ENCODE assay signal across 8 cellular contexts in the genomic region with DNA sequence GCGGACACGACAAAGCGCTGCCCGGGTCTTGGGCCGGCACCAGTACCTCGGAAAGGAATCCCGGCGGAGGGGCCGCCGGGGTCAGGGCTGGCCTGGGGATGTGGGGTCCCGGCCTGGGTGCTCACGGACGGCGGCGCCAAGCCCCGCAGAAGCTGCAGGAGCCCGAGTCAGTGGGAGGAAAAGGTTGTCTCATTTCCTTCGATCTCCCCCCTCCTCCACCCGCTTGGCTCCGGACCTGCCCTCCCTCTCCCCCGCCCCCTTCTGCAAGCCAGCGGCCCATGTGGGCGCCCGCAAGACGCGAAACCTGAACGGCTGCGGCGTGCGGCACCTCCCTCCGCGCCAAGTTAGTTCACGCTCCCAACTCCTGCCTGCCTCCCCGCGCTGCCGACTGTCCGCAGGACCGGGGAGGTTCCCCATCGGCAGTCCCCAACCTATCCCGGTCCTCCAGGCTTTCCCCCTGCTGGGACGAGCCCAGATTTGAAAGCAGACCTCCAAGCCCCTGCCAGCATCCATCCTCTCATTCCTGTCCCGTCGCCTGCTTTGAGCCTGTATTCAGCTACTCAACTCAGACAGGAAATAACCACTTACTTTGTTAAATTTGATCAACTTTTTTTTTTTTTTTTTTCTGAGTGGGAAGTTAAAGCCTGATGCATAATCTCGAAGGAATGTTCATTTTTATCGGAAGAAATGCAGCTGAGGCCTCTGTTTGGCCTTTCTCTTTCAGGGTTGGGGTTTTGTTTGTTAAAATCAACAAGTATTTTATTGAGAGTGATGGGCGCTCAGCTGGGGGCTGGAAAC. TPM values are rescaled to one million over a fixed set of nuclear protein-coding genes. Genes with fewer than 3 reads are reported as not detected.
A peak's percentile ranks its signal among the peaks of the same experiment; 100 is the strongest.
DNase-seq lines count a peak whose midpoint lies in the region; ATAC-seq and TF ChIP-seq lines count a peak whose summit lies in the region.

A gene with protein sequence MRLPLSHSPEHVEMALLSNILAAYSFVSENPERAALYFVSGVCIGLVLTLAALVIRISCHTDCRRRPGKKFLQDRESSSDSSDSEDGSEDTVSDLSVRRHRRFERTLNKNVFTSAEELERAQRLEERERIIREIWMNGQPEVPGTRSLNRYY (minus strand): TSS at position 172 of the 798 bp plus-strand sequence. CDS start 42,799 bp downstream, outside the sequence.

- no peak within 1 kb of the TSS for H3K27ac Mint-ChIP-seq in CD4-positive, alpha-beta T cell

- H3K4me1 Mint-ChIP-seq in CD4-positive, alpha-beta T cell (ENCODE audit: low read depth): peaks cover 19% of the 10 kb centered on the region

- no peaks in the 10 kb centered on the region for H3K9me3 Mint-ChIP-seq in CD4-positive, alpha-beta T cell

- no peak for TF ChIP-seq POLR2A in testis (IDR thresholded peaks at IDR 0.05)

- H3K36me3 ChIP-seq in PC-3 (ENCODE audit: low read depth, low read length) (no peaks in the 10 kb centered on the region), left lung (no peaks in the 10 kb centered on the region), testis (ENCODE audit: low read depth, missing control alignments) (no peaks in the 10 kb centered on the region)

- no peak for ATAC-seq in CD4-positive, alpha-beta T cell (ENCODE audit: poor library complexity)
- peak; percentile 33 for ATAC-seq in GM21381 (IDR thresholded peaks at IDR 0.05; ENCODE audit: unreplicated experiment)
- ATAC-seq in PC-3: peak; percentile 70
- peak; percentile 78 for ATAC-seq in left lung
- no peak for ATAC-seq in GM21529 (IDR thresholded peaks at IDR 0.05; ENCODE audit: unreplicated experiment)
- no peak for ATAC-seq in GM21447 (IDR thresholded peaks at IDR 0.05; ENCODE audit: unreplicated experiment)

- H3K79me2 ChIP-seq in PC-3 (ENCODE audit: low read length): peaks cover 45% of the 10 kb centered on the region

- no peak for TF ChIP-seq CTCF in CD4-positive, alpha-beta T cell (IDR thresholded peaks at IDR 0.05)
- TF ChIP-seq CTCF in PC-3 (conservative IDR thresholded peaks at IDR 0.05; ENCODE audit: low read depth, low read length) (no peak), left lung (IDR thresholded peaks at IDR 0.05) (no peak), testis (IDR thresholded peaks at IDR 0.05) (no peak)

- peak within 1 kb of the TSS; percentile 96 for H3K4me2 ChIP-seq in PC-3 (ENCODE audit: low read length)

- no peaks in the 10 kb centered on the region for H3K9me2 ChIP-seq in PC-3 (replicated peaks; ENCODE audit: low read length)

- CTCF ChIA-PET in CD4-positive, alpha-beta T cell (lab: Charles Lee): no interaction called here
- CTCF ChIA-PET in PC-3 (lab: Charles Lee): interaction anchor here (1.7 to 2.1 kb wide), 3 partner anchors 45 to 95 kb away, joined by 4 to 11 read pairs (median 9); no protein-coding TSS in a partner anchor

- POLR2A ChIA-PET in CD4-positive, alpha-beta T cell (lab: Charles Lee): no interaction called here
- POLR2A ChIA-PET in PC-3 (lab: Charles Lee; ENCODE audit: unreplicated experiment): interaction anchor here (0.6 to 1.6 kb wide), 3 partner anchors 42 to 645 kb away, joined by 3 to 8 read pairs (median 6); no protein-coding TSS in a partner anchor

- H3K27me3 Mint-ChIP-seq in CD4-positive, alpha-beta T cell: peaks cover 50% of the 10 kb centered on the region

- H3K4me3 ChIP-seq in PC-3 (ENCODE audit: low read length): peak within 1 kb of the TSS; percentile 86
- peak within 1 kb of the TSS; percentile 45 to 49 for H3K4me3 ChIP-seq in left lung
- H3K4me3 ChIP-seq in testis: peak within 1 kb of the TSS; percentile 47 to 73

- H4K20me1 ChIP-seq in PC-3 (ENCODE audit: low read length): no peaks in the 10 kb centered on the region

- H2AFZ ChIP-seq in PC-3 (ENCODE audit: low read length): peak within 1 kb of the TSS; percentile 90

- H3K27me3 ChIP-seq in CD4-positive, alpha-beta T cell (ENCODE audit: control insufficient read depth, insufficient read depth, low read length): peaks cover 51% of the 10 kb centered on the region
- no peaks in the 10 kb centered on the region for H3K27me3 ChIP-seq in PC-3 (ENCODE audit: low read length)
- peaks cover 0 to 44% of the 10 kb centered on the region in 2 donors for H3K27me3 ChIP-seq in left lung
- no peaks in the 10 kb centered on the region for H3K27me3 ChIP-seq in testis

- intact Hi-C loops in CD4-positive, alpha-beta T cell (cut with DNase I, micrococcal nuclease): no loop called here
- intact Hi-C loops in PC-3 (cut with micrococcal nuclease): loop anchor here (1.0 to 2.0 kb wide), 3 partner anchors 38 to 98 kb away; no protein-coding TSS in a partner anchor
- intact Hi-C loops in left lung (cut with DNase I): no loop called here
- intact Hi-C loops in testis (cut with DNase I; ENCODE audit: low total_unique reads): no loop called here

- H3K4me3 Mint-ChIP-seq in CD4-positive, alpha-beta T cell: peak within 1 kb of the TSS; percentile 92

- BruUV-seq in PC-3 (replicated peaks; lab: Mats Ljungman, UMichigan): TSS peak; percentile 58

- H3F3A ChIP-seq in PC-3 (ENCODE audit: low read length, unreplicated experiment): no peaks in the 10 kb centered on the region

- peak within 1 kb of the TSS; percentile 79 for H3K9ac ChIP-seq in PC-3 (ENCODE audit: low read length)

- H3K27ac ChIP-seq in CD4-positive, alpha-beta T cell (ENCODE audit: low read depth, low read length): no peak within 1 kb of the TSS
- H3K27ac ChIP-seq in PC-3 (ENCODE audit: low read length): peak within 1 kb of the TSS; percentile 48
- H3K27ac ChIP-seq in left lung: peak within 1 kb of the TSS; percentile 73 to 79
- peak within 1 kb of the TSS in 1 of 2 donors; percentile 56 for H3K27ac ChIP-seq in testis

- H3K9me3 ChIP-seq in CD4-positive, alpha-beta T cell (ENCODE audit: control insufficient read depth, low read length): no peaks in the 10 kb centered on the region
- H3K9me3 ChIP-seq in PC-3 (ENCODE audit: low read length) (no peaks in the 10 kb centered on the region), left lung (no peaks in the 10 kb centered on the region), testis (no peaks in the 10 kb centered on the region)

- H3K36me3 Mint-ChIP-seq in CD4-positive, alpha-beta T cell (ENCODE audit: low read depth): no peaks in the 10 kb centered on the region

- 1 to 4% methylated on average over 21 to 44 of the region's 46 CpGs for WGBS in testis, 2 donors

- no peak for DNase-seq in CD4-positive, alpha-beta T cell
- DNase-seq in PC-3 (peak; percentile 72), dedifferentiated amniotic fluid mesenchymal stem cell (ENCODE audit: extremely low spot score) (peak; percentile 59), left lung (peak; percentile 67 to 87), testis (peak; percentile 66)

- H3K4me1 ChIP-seq in PC-3 (ENCODE audit: insufficient read depth, low read length) (peaks cover 25% of the 10 kb centered on the region), left lung (peaks cover 7 to 19% of the 10 kb centered on the region in 2 donors), testis (peaks cover 11% of the 10 kb centered on the region)

RNA-seq across cellular contexts. Expression of the gene that starts here (rescaled TPM):
- total RNA-seq in CD4-positive, alpha-beta T cell: not detected
- total RNA-seq in PC-3 (2014; rRNA removed): 48.9 and 70.8 TPM in 2 replicates
- 10 to 100 TPM; 23.2 to 54.7 TPM for total RNA-seq in left lung
- 10 to 100 TPM; 10.3 to 13.8 TPM for total RNA-seq in testis
- polyA plus RNA-seq in testis (ENCODE audit: insufficient read depth, low read depth, low replicate concordance): 5.2 TPM

Comparison
In these comparisons a context has a peak if more than half of its experiments do, and no peak if none do; other contexts are left out.
1. RNA of the gene that starts here (total RNA-seq): 23.2 to 54.7 TPM in left lung, 48.9 to 70.8 TPM in PC-3 and 10.3 to 13.8 TPM in testis; not detected in CD4-positive, alpha-beta T cell; every median in the first group is over 4 times any median in the second.
2. ATAC-seq: peak in GM21381 (single experiment), PC-3 (single experiment) and left lung (single experiment); none in CD4-positive, alpha-beta T cell (single experiment), GM21529 (single experiment) and GM21447 (single experiment).
3. DNase-seq: peak in PC-3 (single experiment), dedifferentiated amniotic fluid mesenchymal stem cell (single experiment), left lung (2 of 2) and testis (single experiment); none in CD4-positive, alpha-beta T cell (0 of 10).
4. Peak in every context shown above with its lines, with median percentiles within 50 percentile points of each other: H3K4me3 ChIP-seq.